17 cellular contexts compared by ENCODE assay signal in genomic region chr1:208757846-208758245, GRCh38.
DNase-seq lines count a peak whose midpoint lies in the region; ATAC-seq and TF ChIP-seq lines count a peak whose summit lies in the region.
"Had no signal": no experiment of that assay in that cellular context is flagged by ENCODE, and none has a peak within 500 bp of the region (broad histone marks: within the 10 kb centered on the region; RNA-seq: fewer than 3 reads in every experiment).

No MANE protein-coding gene starts in this region.

- no peaks in the 10 kb centered on the region for H3K4me1 Mint-ChIP-seq in Calu3 (ENCODE audit: low read depth, unreplicated experiment)
- H3K4me1 Mint-ChIP-seq in stimulated activated naive B cell treated with anti-CD40 and anti-IgM and Interleukin-4, amounts not matched to agents 10 μg/mL and 1 μg/mL and 100 μg/mL, for 72 hours = no peaks in the 10 kb centered on the region

- ATAC-seq in GM18858 (IDR thresholded peaks at IDR 0.05; ENCODE audit: unreplicated experiment) = no peak
- no peak for ATAC-seq in stimulated activated naive B cell treated with anti-CD40 and anti-IgM and Interleukin-4, amounts not matched to agents 10 μg/mL and 1 μg/mL and 100 μg/mL, for 72 hours (replicated peaks)
- ATAC-seq: A549; CD8-positive, alpha-beta T cell; GM12878 had no signal

- no TSS peak for BruUV-seq in Calu3 (replicated peaks; lab: Mats Ljungman, UMichigan)

- H3K27ac Mint-ChIP-seq in Calu3 (ENCODE audit: unreplicated experiment) = no peak overlapping the region
- H3K27ac Mint-ChIP-seq in stimulated activated naive B cell treated with anti-CD40 and anti-IgM and Interleukin-4, amounts not matched to agents 10 μg/mL and 1 μg/mL and 100 μg/mL, for 72 hours = no peak overlapping the region
- H3K27ac Mint-ChIP-seq: CD14-positive monocyte; CD8-positive, alpha-beta T cell had no signal

- H3K4me3 Mint-ChIP-seq in Calu3 (ENCODE audit: low read depth, unreplicated experiment) = no peak overlapping the region
- H3K4me3 Mint-ChIP-seq in stimulated activated naive B cell treated with anti-CD40 and anti-IgM and Interleukin-4, amounts not matched to agents 10 μg/mL and 1 μg/mL and 100 μg/mL, for 72 hours = no peak overlapping the region
- H3K4me3 Mint-ChIP-seq: CD14-positive monocyte; CD8-positive, alpha-beta T cell; H9 had no signal

- TF ChIP-seq CTCF in Calu3 (IDR thresholded peaks at IDR 0.05; ENCODE audit: unreplicated experiment) = no peak

- peaks cover 23% of the 10 kb centered on the region for H3K9me3 Mint-ChIP-seq in Calu3 (ENCODE audit: low read depth, unreplicated experiment)
- H3K9me3 Mint-ChIP-seq in stimulated activated naive B cell treated with anti-CD40 and anti-IgM and Interleukin-4, amounts not matched to agents 10 μg/mL and 1 μg/mL and 100 μg/mL, for 72 hours = no peaks in the 10 kb centered on the region
- H3K9me3 Mint-ChIP-seq: CD8-positive, alpha-beta T cell; H9 had no signal

- no peaks in the 10 kb centered on the region for H3K36me3 Mint-ChIP-seq in Calu3 (ENCODE audit: insufficient read depth, unreplicated experiment)
- H3K36me3 Mint-ChIP-seq in stimulated activated naive B cell treated with anti-CD40 and anti-IgM and Interleukin-4, amounts not matched to agents 10 μg/mL and 1 μg/mL and 100 μg/mL, for 72 hours = no peaks in the 10 kb centered on the region
- H3K36me3 Mint-ChIP-seq: CD14-positive monocyte; CD8-positive, alpha-beta T cell had no signal

- CTCF ChIA-PET in Calu3 (lab: Charles Lee) = no interaction called here

- intact Hi-C loops in Calu3 (cut with micrococcal nuclease; ENCODE audit: unreplicated experiment) = no loop called here

- H3K27me3 Mint-ChIP-seq in Calu3 (ENCODE audit: unreplicated experiment) = no peaks in the 10 kb centered on the region
- H3K27me3 Mint-ChIP-seq in stimulated activated naive B cell treated with anti-CD40 and anti-IgM and Interleukin-4, amounts not matched to agents 10 μg/mL and 1 μg/mL and 100 μg/mL, for 72 hours = peaks cover 0 to 6% of the 10 kb centered on the region in 2 donors

- DNase-seq in EL (peak; percentile 65), HT1080 (ENCODE audit: low read depth) (peak; percentile 60), amniotic stem cell (lab: John Stamatoyannopoulos, UW) (peak; percentile 1), foreskin melanocyte (peak; percentile 10), Calu3 (no peak), NCI-H82 treated with DMSO at 0.1 percent for 48 hours (lab: John Stamatoyannopoulos, UW; ENCODE audit: unreplicated experiment) (no peak)
- no peak for DNase-seq in stimulated activated naive B cell treated with anti-CD40 and anti-IgM and Interleukin-4, amounts not matched to agents 10 μg/mL and 1 μg/mL and 100 μg/mL, for 72 hours
- DNase-seq: CD8-positive, alpha-beta T cell; COR-L47; DND-41; GOT3; H9; IMR-90 had no signal

Comparison
In these comparisons a context has a peak if more than half of its experiments do, and no peak if none do; other contexts are left out.
1. DNase-seq: peak in EL (single experiment), HT1080 (single experiment), amniotic stem cell (single experiment) and foreskin melanocyte (single experiment); none in Calu3 (single experiment), NCI-H82 treated with DMSO at 0.1 percent for 48 hours (single experiment) and stimulated activated naive B cell treated with anti-CD40 and anti-IgM and Interleukin-4, amounts not matched to agents 10 μg/mL and 1 μg/mL and 100 μg/mL, for 72 hours (single experiment).